In the genomic region with DNA sequence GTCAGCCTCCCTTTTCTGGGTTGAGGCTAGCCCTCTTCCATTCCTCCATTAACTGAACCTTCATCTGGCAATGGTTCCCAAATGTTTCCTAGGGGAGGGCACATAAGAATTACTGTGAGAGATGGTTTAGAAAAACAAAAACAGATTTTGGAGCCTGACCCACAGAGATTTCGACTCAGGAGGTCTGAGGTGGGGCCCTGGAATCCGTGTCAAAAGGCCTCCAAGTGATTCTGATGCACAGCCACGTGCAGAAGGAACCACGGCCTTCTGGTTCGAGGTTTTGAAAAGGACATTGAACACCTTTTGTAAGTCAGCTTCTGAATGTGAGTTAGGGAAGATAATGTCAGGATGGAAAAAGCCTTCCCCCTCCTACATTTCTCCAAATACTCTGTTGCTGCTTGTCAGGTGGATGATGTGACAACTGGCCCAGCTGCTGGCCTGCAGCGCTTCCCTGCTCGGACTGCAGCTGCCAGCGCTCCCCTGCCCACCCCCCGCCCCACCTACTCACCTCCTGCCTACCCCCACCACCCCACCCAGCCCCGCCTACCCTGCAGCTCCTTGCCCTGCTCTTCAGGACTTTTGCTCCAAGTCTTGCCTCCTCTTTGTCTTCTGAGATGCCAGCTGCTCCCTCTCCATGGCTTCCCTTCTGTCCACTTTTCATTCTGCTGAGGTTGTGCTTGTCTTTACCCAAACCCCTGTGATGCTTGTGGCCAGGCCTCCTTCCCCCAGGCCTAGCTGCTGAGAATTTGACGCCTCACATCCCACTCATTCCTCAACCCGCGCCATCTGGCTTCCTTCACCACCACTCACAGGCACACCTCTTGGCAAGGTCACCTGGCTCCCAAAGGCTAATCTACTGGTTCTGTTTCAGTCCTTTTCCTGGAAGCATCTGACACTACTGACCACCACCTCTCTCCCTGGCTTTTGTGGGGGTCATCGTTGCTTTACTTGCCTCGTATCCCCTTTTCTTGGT, we compare ENCODE assay signal across 15 cellular contexts. TPM values are rescaled to one million over a fixed set of nuclear protein-coding genes. Genes with fewer than 3 reads are reported as not detected.
DNase-seq lines count a peak whose midpoint lies in the region; ATAC-seq and TF ChIP-seq lines count a peak whose summit lies in the region.
"Had no signal": no experiment of that assay in that cellular context is flagged by ENCODE, and none has a peak within 500 bp of the region (broad histone marks: within the 10 kb centered on the region; RNA-seq: fewer than 3 reads in every experiment).

No MANE protein-coding gene starts in this region.

- no peaks in the 10 kb centered on the region for H3K27me3 Mint-ChIP-seq in activated CD8-positive, alpha-beta memory T cell treated with anti-CD3 and anti-CD28 coated beads, Interleukin-2, amount 10 ng/mL, durations not matched to agents 7 days and 5 days
- H3K27me3 Mint-ChIP-seq: progenitor cell of endocrine pancreas had no signal

- H3K9me2 ChIP-seq in MM.1S (replicated peaks; ENCODE audit: insufficient read depth, low read length) = no peaks in the 10 kb centered on the region

- H3K9ac ChIP-seq in MM.1S (ENCODE audit: low read length) = no peak overlapping the region

- peaks cover 38% of the 10 kb centered on the region for H3K4me1 ChIP-seq in mesodermal cell (ENCODE audit: control insufficient read depth, insufficient read depth, low read length, poor library complexity, severe bottlenecking)
- peaks cover 13% of the 10 kb centered on the region for H3K4me1 ChIP-seq in MM.1S (ENCODE audit: low read length)

- ATAC-seq in activated CD8-positive, alpha-beta memory T cell treated with anti-CD3 and anti-CD28 coated beads, Interleukin-2, amount 10 ng/mL, durations not matched to agents 7 days and 5 days = no peak
- no peak for ATAC-seq in HG03280 (IDR thresholded peaks at IDR 0.05; ENCODE audit: unreplicated experiment)

- H3K79me2 ChIP-seq in MM.1S (ENCODE audit: low read length) = peaks cover 72% of the 10 kb centered on the region

- H3K4me3 ChIP-seq in mesodermal cell (ENCODE audit: extremely low read depth, insufficient read depth, low read length, poor library complexity, severe bottlenecking) (no peak overlapping the region), MM.1S (ENCODE audit: low read length) (no peak overlapping the region)
- H3K4me3 ChIP-seq: esophagus squamous epithelium had no signal

- 71 to 86% methylated on average over 7 to 10 of the region's 15 CpGs for WGBS in mesodermal cell (ENCODE audit: insufficient coverage in 2 of 2), 2 experiments

- peaks cover 3% of the 10 kb centered on the region; the same call in 1 of the 2 replicates for H3F3A ChIP-seq in MM.1S (ENCODE audit: insufficient read depth, low read length)

- H3K4me3 Mint-ChIP-seq in activated CD8-positive, alpha-beta memory T cell treated with anti-CD3 and anti-CD28 coated beads, Interleukin-2, amount 10 ng/mL, durations not matched to agents 7 days and 5 days = no peak overlapping the region

- no peak overlapping the region for H2AFZ ChIP-seq in MM.1S (ENCODE audit: low read length)

- H3K4me2 ChIP-seq in MM.1S (ENCODE audit: low read depth, low read length) = no peak overlapping the region

- no peak for TF ChIP-seq CTCF in MM.1S (IDR thresholded peaks at IDR 0.05; ENCODE audit: low read length)

- peaks cover 49% of the 10 kb centered on the region for H3K4me1 Mint-ChIP-seq in activated CD8-positive, alpha-beta memory T cell treated with anti-CD3 and anti-CD28 coated beads, Interleukin-2, amount 10 ng/mL, durations not matched to agents 7 days and 5 days

- H3K27ac ChIP-seq in caudate nucleus (ENCODE audit: low read depth, low read length) = peak overlapping the region; percentile 15
- peak overlapping the region; percentile 29 for H3K27ac ChIP-seq in mesodermal cell (ENCODE audit: low read depth, low read length, severe bottlenecking)
- no peak overlapping the region for H3K27ac ChIP-seq in MM.1S (ENCODE audit: low read length)

- no peak overlapping the region for H3K27ac Mint-ChIP-seq in activated CD8-positive, alpha-beta memory T cell treated with anti-CD3 and anti-CD28 coated beads, Interleukin-2, amount 10 ng/mL, durations not matched to agents 7 days and 5 days

- CTCF ChIA-PET in activated CD8-positive, alpha-beta memory T cell treated with anti-CD3 and anti-CD28 coated beads, Interleukin-2, amount 10 ng/mL, durations not matched to agents 7 days and 5 days (lab: Charles Lee) = interaction anchor here (1.0 to 1.2 kb wide), 2 partner anchors 27 to 29 kb away, joined by 3 read pairs; no protein-coding TSS in a partner anchor

- H3K36me3 ChIP-seq in mesodermal cell (ENCODE audit: control insufficient read depth, insufficient read depth, low read length) = peaks cover 16% of the 10 kb centered on the region
- H3K36me3 ChIP-seq in MM.1S (replicated peaks; ENCODE audit: insufficient read depth, low read length) = no peaks in the 10 kb centered on the region
- H3K36me3 ChIP-seq: esophagus squamous epithelium had no signal

- H3K9me3 ChIP-seq in mesodermal cell (ENCODE audit: control insufficient read depth, low read length) (no peaks in the 10 kb centered on the region), MM.1S (replicated peaks; ENCODE audit: insufficient read depth, low read length) (no peaks in the 10 kb centered on the region)
- H3K9me3 ChIP-seq: esophagus squamous epithelium had no signal

- peak; percentile 40 for DNase-seq in activated CD8-positive, alpha-beta memory T cell treated with anti-CD3 and anti-CD28 coated beads for 24 hours
- DNase-seq in activated CD8-positive, alpha-beta memory T cell treated with anti-CD3 and anti-CD28 coated beads, Interleukin-2, amount 10 ng/mL, durations not matched to agents 7 days and 5 days = no peak
- DNase-seq in caudate nucleus (lab: John Stamatoyannopoulos, UW) (no peak), ureter (ENCODE audit: low spot score) (peak; percentile 38), RKO (ENCODE audit: low spot score) (no peak), MM.1S (no peak)
- DNase-seq: esophagus squamous epithelium, GDM1, SW 1271 had no signal

- H4K20me1 ChIP-seq in MM.1S (ENCODE audit: insufficient read depth, low read length) = no peaks in the 10 kb centered on the region

- peaks cover 20% of the 10 kb centered on the region for H3K36me3 Mint-ChIP-seq in activated CD8-positive, alpha-beta memory T cell treated with anti-CD3 and anti-CD28 coated beads, Interleukin-2, amount 10 ng/mL, durations not matched to agents 7 days and 5 days

- H3K9me3 Mint-ChIP-seq in activated CD8-positive, alpha-beta memory T cell treated with anti-CD3 and anti-CD28 coated beads, Interleukin-2, amount 10 ng/mL, durations not matched to agents 7 days and 5 days (ENCODE audit: low read depth) = peaks cover 4% of the 10 kb centered on the region

- no peaks in the 10 kb centered on the region for H3K27me3 ChIP-seq in MM.1S (replicated peaks; ENCODE audit: insufficient read depth, low read length)
- H3K27me3 ChIP-seq: esophagus squamous epithelium had no signal

RNA-seq across cellular contexts. Expression of a gene that starts 6.6 kb away (rescaled TPM):
- total RNA-seq in activated CD8-positive, alpha-beta memory T cell treated with anti-CD3 and anti-CD28 coated beads, Interleukin-2, amount 10 ng/mL, durations not matched to agents 7 days and 5 days = 10 to 100 TPM; 15.6 to 19.8 TPM
- 23.0 TPM for polyA plus RNA-seq in mesodermal cell (2013, experiment 1 of 2)
- 19.8 TPM for polyA plus RNA-seq in mesodermal cell (2013, experiment 2 of 2)
- total RNA-seq in ureter = 64.1 TPM

RNA-seq across cellular contexts. Expression of a gene that starts 55.1 kb away (rescaled TPM):
- total RNA-seq in activated CD8-positive, alpha-beta memory T cell treated with anti-CD3 and anti-CD28 coated beads, Interleukin-2, amount 10 ng/mL, durations not matched to agents 7 days and 5 days = under 1 TPM in 1 of 2 experiments, not detected in 1; 0.05 TPM
- not detected for polyA plus RNA-seq in mesodermal cell (2013, experiment 1 of 2)
- not detected for polyA plus RNA-seq in mesodermal cell (2013, experiment 2 of 2)
- 0.34 TPM for total RNA-seq in ureter
- total RNA-seq: activated CD8-positive, alpha-beta memory T cell treated with anti-CD3 and anti-CD28 coated beads for 36 hours; H4; LHCN-M2; progenitor cell of endocrine pancreas had no signal

Comparison
In these comparisons a context has a peak if more than half of its experiments do, and no peak if none do; other contexts are left out.
1. DNase-seq: peak in activated CD8-positive, alpha-beta memory T cell treated with anti-CD3 and anti-CD28 coated beads for 24 hours (single experiment) and ureter (single experiment); none in activated CD8-positive, alpha-beta memory T cell treated with anti-CD3 and anti-CD28 coated beads, Interleukin-2, amount 10 ng/mL, durations not matched to agents 7 days and 5 days (single experiment), caudate nucleus (0 of 61), RKO (single experiment) and MM.1S (single experiment).